Comparison of ENCODE assay signal across 9 cellular contexts in genomic region chr5:110916373-110917049, GRCh38.
A peak's percentile ranks its signal among the peaks of the same experiment; 100 is the strongest.
DNase-seq lines count a peak whose midpoint lies in the region; ATAC-seq, FAIRE-seq and TF ChIP-seq lines count a peak whose summit lies in the region.
"Had no signal": no experiment of that assay in that cellular context is flagged by ENCODE, and none has a peak within 500 bp of the region (broad histone marks: within the 10 kb centered on the region; RNA-seq: fewer than 3 reads in every experiment).

No MANE protein-coding gene starts in this region.

- FAIRE-seq in D721Med (lab: Jason Lieb, UNC), result peak; percentile 51

- no peak for TF ChIP-seq POLR2A in tibial nerve (IDR thresholded peaks at IDR 0.05)

- no peak overlapping the region for H3K4me3 Mint-ChIP-seq in nephron progenitor cell

- H3K36me3 Mint-ChIP-seq in nephron progenitor cell (ENCODE audit: low read depth), result no peaks in the 10 kb centered on the region

- no peak overlapping the region for H3K27ac ChIP-seq in tibial nerve
- H3K27ac ChIP-seq: dorsolateral prefrontal cortex had no signal

- H3K27ac Mint-ChIP-seq in nephron progenitor cell, result no peak overlapping the region

- ATAC-seq in HG02870 (IDR thresholded peaks at IDR 0.05; ENCODE audit: unreplicated experiment) (peak; percentile 60), GM19023 (IDR thresholded peaks at IDR 0.05; ENCODE audit: unreplicated experiment) (no peak)

- H3K4me1 Mint-ChIP-seq in nephron progenitor cell, result peaks cover 16% of the 10 kb centered on the region

- no peaks in the 10 kb centered on the region for H3K9me3 ChIP-seq in tibial nerve

- H3K36me3 ChIP-seq in tibial nerve, result no peaks in the 10 kb centered on the region

- peaks cover 0 to 11% (median 0%) of the 10 kb centered on the region in 4 donors for H3K4me1 ChIP-seq in tibial nerve

- no peaks in the 10 kb centered on the region for H3K27me3 ChIP-seq in tibial nerve

- TF ChIP-seq CTCF in D721Med (IDR thresholded peaks at IDR 0.05; ENCODE audit: insufficient read depth, missing control alignments), result no peak
- TF ChIP-seq CTCF in nephron progenitor cell (IDR thresholded peaks at IDR 0.05), result no peak
- no peak for TF ChIP-seq CTCF in tibial nerve (IDR thresholded peaks at IDR 0.05)

- 30 to 38% methylated on average over 6 of the region's 6 CpGs for WGBS in tibial nerve, 2 donors

- no peaks in the 10 kb centered on the region for H3K27me3 Mint-ChIP-seq in nephron progenitor cell (ENCODE audit: low read depth, poor library complexity)

- no peak overlapping the region for H3K4me3 ChIP-seq in tibial nerve
- H3K4me3 ChIP-seq: dorsolateral prefrontal cortex had no signal

- TF ChIP-seq EP300 in tibial nerve (IDR thresholded peaks at IDR 0.05), result peak in 1 of 2 donors; percentile 11

- no peaks in the 10 kb centered on the region for H3K9me3 Mint-ChIP-seq in nephron progenitor cell

- DNase-seq in D721Med (ENCODE audit: insufficient read length, low spot score) (no peak), SW 1271 (lab: John Stamatoyannopoulos, UW) (peak; percentile 12 to 65), kidney glomerular epithelial cell (lab: John Stamatoyannopoulos, UW) (peak; percentile 93), cortex of kidney (lab: John Stamatoyannopoulos, UW) (no peak), nephron progenitor cell (no peak), tibial nerve (ENCODE audit: low spot score in 2 of 2) (no peak)
- DNase-seq: dorsolateral prefrontal cortex had no signal

Comparison
In these comparisons a context has a peak if more than half of its experiments do, and no peak if none do; other contexts are left out.
1. DNase-seq: peak in SW 1271 (2 of 2) and kidney glomerular epithelial cell (single experiment); none in D721Med (single experiment), cortex of kidney (single experiment), nephron progenitor cell (single experiment) and tibial nerve (0 of 2).